Comparison of ENCODE assay signal across 1 cellular context in the genomic region with DNA sequence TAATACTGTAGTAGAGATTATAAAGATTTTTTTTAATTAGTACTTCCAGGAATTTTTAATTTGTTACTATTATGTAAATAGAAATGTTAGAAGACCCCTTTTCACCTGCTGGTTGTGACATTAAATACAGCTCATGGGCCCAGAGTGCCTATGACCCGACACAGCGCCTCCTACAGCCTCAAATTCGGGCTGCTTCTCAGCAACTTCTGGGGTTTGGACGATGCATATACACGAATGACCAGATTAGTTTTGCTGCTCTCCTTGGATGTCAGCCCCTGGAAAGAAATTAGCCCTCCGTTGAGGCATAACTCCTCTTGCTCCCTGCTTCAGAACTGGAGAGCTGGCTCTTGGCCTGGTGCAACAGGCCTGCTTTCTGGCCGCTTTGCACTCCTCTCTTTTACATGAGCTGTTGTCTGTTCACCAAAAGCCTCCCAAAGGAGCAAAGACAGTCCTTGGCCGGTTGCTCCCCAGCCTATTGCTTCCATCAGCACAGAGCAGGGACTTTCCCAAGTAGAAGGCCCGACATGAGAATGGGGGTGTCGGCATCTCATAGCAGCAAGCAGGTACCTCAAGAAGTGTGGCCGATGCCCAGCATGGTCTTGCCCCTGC.
TF ChIP-seq lines count a peak whose summit lies in the region.

No MANE protein-coding gene starts in this region.

TF ChIP-seq in GM12878, 131 proteins besides CTCF, POLR2A, EP300 and RAD21:
- TF ChIP-seq JUND (IDR thresholded peaks at IDR 0.05; ENCODE audit: low read depth, low read length), result no peak
